8 cellular contexts compared by ENCODE assay signal in genomic region chr17:13534946-13535345, GRCh38.
"Had no signal": no experiment of that assay in that cellular context is flagged by ENCODE, and none has a peak within 500 bp of the region (broad histone marks: within the 10 kb centered on the region; RNA-seq: fewer than 3 reads in every experiment).

No MANE protein-coding gene starts in this region.

- H3K27ac ChIP-seq: GM23248 had no signal

- H3K36me3 ChIP-seq: HAP-1 had no signal

- H3K4me1 ChIP-seq: HAP-1 had no signal

- DNase-seq: GM23248, GOT3, H7, H9, HCEC 1CT, HFFc6 had no signal

- H3K4me3 ChIP-seq: GM23248, GM23338, HAP-1 had no signal
